1 cellular context compared by ENCODE assay signal in the genomic region with DNA sequence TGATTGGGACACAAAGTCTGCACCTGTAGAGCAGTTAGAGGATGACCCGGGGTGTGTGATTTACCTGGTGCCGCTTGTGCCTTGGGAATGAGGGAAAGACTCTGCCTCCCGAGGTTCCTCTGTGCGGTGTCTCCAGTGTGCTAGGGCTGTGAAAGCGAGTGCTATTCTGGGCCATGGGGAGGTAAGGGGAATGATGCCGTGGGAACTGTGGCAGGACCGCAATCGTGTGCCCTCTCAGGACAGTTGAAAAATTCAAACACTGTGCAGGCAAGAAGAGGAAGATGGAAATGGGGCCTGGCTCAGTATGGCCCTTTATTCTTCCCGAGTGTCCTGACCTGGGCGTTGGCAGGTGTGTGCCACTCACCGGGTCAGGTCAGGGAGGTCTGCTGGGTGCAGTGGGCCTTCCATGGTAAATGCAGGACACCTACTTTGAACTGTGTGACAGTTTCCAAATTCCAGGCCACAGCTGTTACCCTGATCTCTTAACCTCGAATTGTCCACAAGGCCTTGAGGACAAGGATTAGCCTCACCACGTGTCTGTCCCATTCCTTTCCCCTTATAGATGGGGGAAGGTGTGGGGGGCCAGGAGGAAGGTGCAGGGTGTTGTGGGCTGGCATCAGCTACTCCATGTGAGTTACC.
TF ChIP-seq lines count a peak whose summit lies in the region.

No MANE protein-coding gene starts in this region.

TF ChIP-seq in GM12878, 131 proteins besides CTCF, POLR2A, EP300 and RAD21:
- TF ChIP-seq MAX (IDR thresholded peaks at IDR 0.05; ENCODE audit: low read depth, low read length) (no peak), KAT2A (conservative IDR thresholded peaks at IDR 0.05; ENCODE audit: control insufficient read depth, low read depth, low read length) (no peak), NR2C1 (IDR thresholded peaks at IDR 0.05) (no peak), FOS (IDR thresholded peaks at IDR 0.05; ENCODE audit: borderline replicate concordance, extremely low read depth, insufficient read length) (no peak), PAX8 (IDR thresholded peaks at IDR 0.05) (no peak), YY1 (IDR thresholded peaks at IDR 0.05; ENCODE audit: low read depth, low read length) (no peak), ZZZ3 (IDR thresholded peaks at IDR 0.05; ENCODE audit: control insufficient read depth, insufficient read length, low read depth) (no peak), BMI1 (IDR thresholded peaks at IDR 0.05; ENCODE audit: borderline replicate concordance) (no peak), ZBED1 (IDR thresholded peaks at IDR 0.05; ENCODE audit: borderline replicate concordance) (no peak), CBFB (IDR thresholded peaks at IDR 0.05; ENCODE audit: low read depth) (no peak), KLF5 (IDR thresholded peaks at IDR 0.05; ENCODE audit: partially characterized antibody) (no peak), SREBF2 (IDR thresholded peaks at IDR 0.05; ENCODE audit: low read length) (no peak), SUZ12 (IDR thresholded peaks at IDR 0.05; ENCODE audit: unreplicated experiment) (no peak), MTA2 (IDR thresholded peaks at IDR 0.05; ENCODE audit: low read depth) (no peak), USF1 (IDR thresholded peaks at IDR 0.05; ENCODE audit: borderline replicate concordance, extremely low read length, insufficient read depth, low read depth, low read length) (no peak)
- TF ChIP-seq, protein P1, sequence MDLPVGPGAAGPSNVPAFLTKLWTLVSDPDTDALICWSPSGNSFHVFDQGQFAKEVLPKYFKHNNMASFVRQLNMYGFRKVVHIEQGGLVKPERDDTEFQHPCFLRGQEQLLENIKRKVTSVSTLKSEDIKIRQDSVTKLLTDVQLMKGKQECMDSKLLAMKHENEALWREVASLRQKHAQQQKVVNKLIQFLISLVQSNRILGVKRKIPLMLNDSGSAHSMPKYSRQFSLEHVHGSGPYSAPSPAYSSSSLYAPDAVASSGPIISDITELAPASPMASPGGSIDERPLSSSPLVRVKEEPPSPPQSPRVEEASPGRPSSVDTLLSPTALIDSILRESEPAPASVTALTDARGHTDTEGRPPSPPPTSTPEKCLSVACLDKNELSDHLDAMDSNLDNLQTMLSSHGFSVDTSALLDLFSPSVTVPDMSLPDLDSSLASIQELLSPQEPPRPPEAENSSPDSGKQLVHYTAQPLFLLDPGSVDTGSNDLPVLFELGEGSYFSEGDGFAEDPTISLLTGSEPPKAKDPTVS (IDR thresholded peaks at IDR 0.05; ENCODE audit: low read depth, low read length), result no peak
